In the genomic region with DNA sequence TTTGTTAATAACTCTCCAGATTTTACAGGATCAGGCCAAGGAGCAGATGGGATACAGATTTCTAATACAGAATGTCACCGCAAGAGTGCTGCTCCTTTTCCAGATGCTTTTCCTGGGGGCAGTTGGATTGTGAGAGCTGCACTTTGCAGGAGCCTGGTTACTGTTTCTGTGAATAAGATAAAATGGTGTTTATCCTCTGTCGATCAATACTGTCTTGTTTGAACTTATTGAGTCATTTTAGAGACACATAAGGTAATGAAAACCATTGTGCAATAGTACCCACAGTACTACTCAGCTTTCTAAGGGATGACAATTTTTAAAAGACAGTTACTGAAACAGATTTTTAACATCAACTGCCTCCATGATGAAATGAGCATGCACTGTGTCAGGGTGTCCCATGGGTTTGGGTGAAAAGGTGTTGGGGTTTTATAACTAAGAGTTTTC, we compare ENCODE assay signal across 1 cellular context.
TF ChIP-seq lines count a peak whose summit lies in the region.

No MANE protein-coding gene starts in this region.

TF ChIP-seq in IMR-90, 13 proteins besides CTCF, POLR2A, EP300 and RAD21:
- peak; percentile 72 for TF ChIP-seq CEBPB (IDR thresholded peaks at IDR 0.05; ENCODE audit: low read depth, low read length)
- TF ChIP-seq MXI1 (IDR thresholded peaks at IDR 0.05; ENCODE audit: borderline replicate concordance, low read depth, low read length) = no peak
- no peak for TF ChIP-seq NFE2L2 (IDR thresholded peaks at IDR 0.05; ENCODE audit: low read depth, low read length)
- no peak for TF ChIP-seq RFX5 (IDR thresholded peaks at IDR 0.05; ENCODE audit: low read depth, low read length)
